Comparison of ENCODE assay signal across 14 cellular contexts in the genomic region with DNA sequence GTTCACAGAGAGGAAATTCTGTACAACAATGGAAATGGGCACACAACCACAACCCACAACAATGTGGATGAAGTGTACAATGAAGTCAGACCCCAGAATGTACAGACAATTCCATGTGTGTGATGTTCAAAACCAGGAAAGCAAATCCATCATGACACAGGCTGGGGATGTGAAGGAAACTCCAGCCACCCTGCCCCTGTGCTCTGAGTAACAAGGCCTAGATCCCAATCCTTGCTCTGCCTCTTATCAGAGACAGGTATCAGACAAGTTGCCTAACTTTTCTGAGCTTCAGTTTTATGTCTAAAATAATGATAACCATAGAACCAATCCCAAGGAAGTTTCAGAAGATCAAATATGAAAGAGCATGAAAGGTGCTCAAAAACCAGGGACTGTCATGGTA. TPM values are rescaled to one million over a fixed set of nuclear protein-coding genes. Genes with fewer than 3 reads are reported as not detected.
DNase-seq lines count a peak whose midpoint lies in the region; ATAC-seq and TF ChIP-seq lines count a peak whose summit lies in the region.
"Had no signal": no experiment of that assay in that cellular context is flagged by ENCODE, and none has a peak within 500 bp of the region (broad histone marks: within the 10 kb centered on the region; RNA-seq: fewer than 3 reads in every experiment).

No MANE protein-coding gene starts in this region.

- no peaks in the 10 kb centered on the region for H3K36me3 Mint-ChIP-seq in activated naive CD4-positive, alpha-beta T cell treated with anti-CD3 and anti-CD28 coated beads, Interleukin-2, amount 50 U/mL, for 24 hours
- H3K36me3 Mint-ChIP-seq in endodermal cell (ENCODE audit: low read depth) (no peaks in the 10 kb centered on the region), chondrocyte (ENCODE audit: low read depth) (no peaks in the 10 kb centered on the region)
- H3K36me3 Mint-ChIP-seq in stimulated activated memory B cell treated with anti-CD40 and anti-IgM and Interleukin-4, amounts not matched to agents 10 μg/mL and 1 μg/mL and 100 μg/mL, for 72 hours = no peaks in the 10 kb centered on the region

- peak overlapping the region; percentile 97 for H3K4me3 Mint-ChIP-seq in activated naive CD4-positive, alpha-beta T cell treated with anti-CD3 and anti-CD28 coated beads, Interleukin-2, amount 50 U/mL, for 24 hours
- H3K4me3 Mint-ChIP-seq in endodermal cell (peak overlapping the region; percentile 94), chondrocyte (ENCODE audit: unreplicated experiment) (no peak overlapping the region)
- peak overlapping the region; percentile 87 for H3K4me3 Mint-ChIP-seq in stimulated activated memory B cell treated with anti-CD40 and anti-IgM and Interleukin-4, amounts not matched to agents 10 μg/mL and 1 μg/mL and 100 μg/mL, for 72 hours

- H3K9me3 ChIP-seq in PC-9 (ENCODE audit: insufficient read depth, low read depth) (no peaks in the 10 kb centered on the region), endodermal cell (ENCODE audit: control insufficient read depth, low read length) (no peaks in the 10 kb centered on the region)
- H3K9me3 ChIP-seq: gastroesophageal sphincter, left lung, pancreas had no signal

- CTCF ChIA-PET in PC-9 (lab: Charles Lee) = interaction anchor here (0.6 kb wide), 1 partner anchor 66 kb away, joined by 5 read pairs; no protein-coding TSS in a partner anchor

- no peaks in the 10 kb centered on the region for H3K27me3 ChIP-seq in PC-9 (ENCODE audit: insufficient read depth, low read depth)
- no peaks in the 10 kb centered on the region for H3K27me3 ChIP-seq in endodermal cell (ENCODE audit: control insufficient read depth, insufficient read depth, low read length, poor library complexity, severe bottlenecking)
- H3K27me3 ChIP-seq: gastroesophageal sphincter, left lung, pancreas had no signal

- intact Hi-C loops in PC-9 (cut with micrococcal nuclease; ENCODE audit: unreplicated experiment) = loop anchor here (5.0 kb wide), 2 partner anchors 63 to 318 kb away; partner anchors contain the start of gene FBXO31

- H3K4me1 ChIP-seq in PC-9 (replicated peaks; ENCODE audit: insufficient read depth) (peaks cover 6% of the 10 kb centered on the region; the same call in 1 of the 2 replicates), endodermal cell (ENCODE audit: control insufficient read depth, insufficient read depth, low read length) (no peaks in the 10 kb centered on the region)

- H3K4me1 Mint-ChIP-seq in activated naive CD4-positive, alpha-beta T cell treated with anti-CD3 and anti-CD28 coated beads, Interleukin-2, amount 50 U/mL, for 24 hours = peaks cover 14% of the 10 kb centered on the region
- H3K4me1 Mint-ChIP-seq in endodermal cell (peaks cover 8% of the 10 kb centered on the region), chondrocyte (ENCODE audit: low read depth) (peaks cover 10% of the 10 kb centered on the region)
- H3K4me1 Mint-ChIP-seq in stimulated activated memory B cell treated with anti-CD40 and anti-IgM and Interleukin-4, amounts not matched to agents 10 μg/mL and 1 μg/mL and 100 μg/mL, for 72 hours = peaks cover 13% of the 10 kb centered on the region

- H3K4me2 ChIP-seq in PC-9 = peak overlapping the region; percentile 94

- no TSS peak for BruUV-seq in PC-9 (replicated peaks; lab: Mats Ljungman, UMichigan)

- TF ChIP-seq CTCF in PC-9 (conservative IDR thresholded peaks at IDR 0.05) (no peak), endodermal cell (conservative IDR thresholded peaks at IDR 0.05) (no peak), chondrocyte (IDR thresholded peaks at IDR 0.05) (no peak)

- no peak for ATAC-seq in stimulated activated memory B cell treated with anti-CD40 and anti-IgM and Interleukin-4, amounts not matched to agents 10 μg/mL and 1 μg/mL and 100 μg/mL, for 72 hours
- ATAC-seq: gastroesophageal sphincter, left lung, pancreas had no signal

- peaks cover 18% of the 10 kb centered on the region for H3K79me2 ChIP-seq in PC-9 (ENCODE audit: low read depth)

- no peak overlapping the region for H3K9ac ChIP-seq in endodermal cell (ENCODE audit: extremely low read depth, low read length, poor library complexity, severe bottlenecking)

- H3K9me2 ChIP-seq in PC-9 (ENCODE audit: insufficient read depth) = no peaks in the 10 kb centered on the region

- no peak overlapping the region for H2AFZ ChIP-seq in PC-9

- H3K27me3 Mint-ChIP-seq in activated naive CD4-positive, alpha-beta T cell treated with anti-CD3 and anti-CD28 coated beads, Interleukin-2, amount 50 U/mL, for 24 hours = no peaks in the 10 kb centered on the region
- H3K27me3 Mint-ChIP-seq in endodermal cell (ENCODE audit: insufficient read depth) (no peaks in the 10 kb centered on the region), chondrocyte (ENCODE audit: low read depth) (no peaks in the 10 kb centered on the region)
- no peaks in the 10 kb centered on the region for H3K27me3 Mint-ChIP-seq in stimulated activated memory B cell treated with anti-CD40 and anti-IgM and Interleukin-4, amounts not matched to agents 10 μg/mL and 1 μg/mL and 100 μg/mL, for 72 hours

- H3K4me3 ChIP-seq in PC-9 (no peak overlapping the region), endodermal cell (ENCODE audit: low read length) (no peak overlapping the region)

- POLR2A ChIA-PET in PC-9 (lab: Charles Lee; ENCODE audit: unreplicated experiment) = no interaction called here

- H3K27ac Mint-ChIP-seq in activated naive CD4-positive, alpha-beta T cell treated with anti-CD3 and anti-CD28 coated beads, Interleukin-2, amount 50 U/mL, for 24 hours = peak overlapping the region; percentile 56
- no peak overlapping the region for H3K27ac Mint-ChIP-seq in endodermal cell
- peak overlapping the region; percentile 97 for H3K27ac Mint-ChIP-seq in stimulated activated memory B cell treated with anti-CD40 and anti-IgM and Interleukin-4, amounts not matched to agents 10 μg/mL and 1 μg/mL and 100 μg/mL, for 72 hours
- H3K27ac Mint-ChIP-seq in chondrocyte (ENCODE audit: unreplicated experiment) = no peak overlapping the region

- H3F3A ChIP-seq in PC-9 (ENCODE audit: insufficient read depth, low read depth) = peaks cover 14% of the 10 kb centered on the region; the same call in 1 of the 2 replicates

- H3K27ac ChIP-seq in PC-9 (no peak overlapping the region), endodermal cell (ENCODE audit: low read depth, low read length) (no peak overlapping the region)

- H3K9me3 Mint-ChIP-seq in activated naive CD4-positive, alpha-beta T cell treated with anti-CD3 and anti-CD28 coated beads, Interleukin-2, amount 50 U/mL, for 24 hours = no peaks in the 10 kb centered on the region
- H3K9me3 Mint-ChIP-seq in endodermal cell (no peaks in the 10 kb centered on the region), chondrocyte (ENCODE audit: low read depth) (no peaks in the 10 kb centered on the region)
- no peaks in the 10 kb centered on the region for H3K9me3 Mint-ChIP-seq in stimulated activated memory B cell treated with anti-CD40 and anti-IgM and Interleukin-4, amounts not matched to agents 10 μg/mL and 1 μg/mL and 100 μg/mL, for 72 hours

- no peak for DNase-seq in activated naive CD4-positive, alpha-beta T cell (lab: John Stamatoyannopoulos, UW)
- DNase-seq in PC-9 (no peak), endodermal cell (no peak), chondrocyte (ENCODE audit: low spot score) (no peak), NCI-H1694 treated with DMSO at 0.1 percent for 48 hours (lab: John Stamatoyannopoulos, UW) (no peak), NAMALWA (ENCODE audit: low spot score) (no peak)
- DNase-seq: AML-193; effector CD4-positive, alpha-beta T cell; left lung; NCI-H187; pancreas had no signal

- no peaks in the 10 kb centered on the region for H4K20me1 ChIP-seq in PC-9 (ENCODE audit: insufficient read depth)

- H3K36me3 ChIP-seq in PC-9 (ENCODE audit: low read depth) (no peaks in the 10 kb centered on the region), endodermal cell (ENCODE audit: control insufficient read depth, insufficient read depth, low read length) (no peaks in the 10 kb centered on the region)
- H3K36me3 ChIP-seq: left lung, pancreas had no signal

RNA-seq across cellular contexts. Expression of gene C16orf95, which starts 1.8 kb away (rescaled TPM):
- total RNA-seq in PC-9 (2021) (7.5 and 12.9 TPM in 2 replicates), endodermal cell (1 to 10 TPM; 6.4 to 7.8 TPM), chondrocyte (6.9 to 8.8 TPM (median 7.2 TPM) in 3 replicates)
- polyA plus RNA-seq in endodermal cell (2013, experiment 1 of 2) = 5.7 TPM
- 6.0 TPM for polyA plus RNA-seq in endodermal cell (2013, experiment 2 of 2)

Comparison
In these comparisons a context has a peak if more than half of its experiments do, and no peak if none do; other contexts are left out.
1. H3K27ac Mint-ChIP-seq: peak in activated naive CD4-positive, alpha-beta T cell treated with anti-CD3 and anti-CD28 coated beads, Interleukin-2, amount 50 U/mL, for 24 hours (single experiment) and stimulated activated memory B cell treated with anti-CD40 and anti-IgM and Interleukin-4, amounts not matched to agents 10 μg/mL and 1 μg/mL and 100 μg/mL, for 72 hours (single experiment); none in endodermal cell (single experiment) and chondrocyte (single experiment).